ENCODE assay signal across 1 cellular context in genomic region chr21:14584357-14585095, GRCh38.
TF ChIP-seq lines count a peak whose summit lies in the region.

No MANE protein-coding gene starts in this region.

TF ChIP-seq in GM12878, 131 proteins besides CTCF, POLR2A, EP300 and RAD21:
- no peak for TF ChIP-seq ZZZ3 (IDR thresholded peaks at IDR 0.05; ENCODE audit: control insufficient read depth, insufficient read length, low read depth)
